Comparison of ENCODE assay signal across 1 cellular context in the genomic region with DNA sequence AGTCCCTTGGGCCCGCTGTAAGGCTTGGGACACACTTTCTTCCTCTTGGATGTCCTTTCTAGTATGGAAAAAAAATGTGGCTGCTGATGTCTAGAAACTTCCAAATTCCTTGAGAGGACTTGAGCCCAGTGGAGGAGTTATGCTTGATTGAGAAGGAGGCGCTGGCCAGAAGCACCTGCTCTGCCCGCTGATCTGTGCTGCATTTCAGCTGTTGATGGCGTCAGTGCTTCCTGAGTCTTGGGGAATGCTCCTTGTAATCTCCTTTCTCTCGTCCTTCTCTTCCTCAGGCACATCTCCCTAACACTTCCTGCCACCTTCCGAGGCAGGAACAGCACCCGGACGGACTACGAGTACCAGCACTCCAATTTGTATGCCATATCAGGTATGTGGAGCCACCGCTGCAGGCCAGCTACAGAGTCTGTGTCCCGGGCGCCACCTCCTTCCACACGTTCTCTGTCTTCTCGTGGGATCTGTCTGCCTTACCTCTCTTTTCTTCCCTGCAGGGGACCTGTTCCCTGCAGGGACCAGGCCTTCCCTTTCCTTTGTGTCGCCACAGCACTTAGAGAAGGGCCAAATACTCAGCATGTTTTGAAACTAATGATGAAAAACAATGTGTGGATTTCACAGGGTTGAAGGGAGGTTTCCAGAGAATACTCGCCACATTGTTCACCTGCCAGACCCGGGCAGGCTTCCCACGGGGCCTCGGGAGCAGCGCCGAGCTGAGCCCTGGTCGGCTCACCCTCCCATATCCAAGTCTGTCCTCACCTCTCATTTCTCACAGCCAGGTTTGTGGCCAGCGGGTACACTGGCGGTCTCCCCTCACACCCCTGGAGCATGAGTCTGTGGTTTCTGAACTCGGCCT.
TF ChIP-seq lines count a peak whose summit lies in the region.

No MANE protein-coding gene starts in this region.

TF ChIP-seq in SK-N-SH treated with all-trans-retinoic acid at 6 μM for 48 hours, 23 proteins besides CTCF, POLR2A, EP300 and RAD21 (continued from another document):
- TF ChIP-seq CREB5 (CRISPR knock-in tag; IDR thresholded peaks at IDR 0.05; ENCODE audit: low read depth), result no peak
- TF ChIP-seq GLIS3 (CRISPR knock-in tag; IDR thresholded peaks at IDR 0.05), result no peak
- no peak for TF ChIP-seq ZFP30 (CRISPR knock-in tag; IDR thresholded peaks at IDR 0.05)
